ENCODE assay signal across 1 cellular context in genomic region chr6:141158740-141159139, GRCh38.
TF ChIP-seq lines count a peak whose summit lies in the region.

No MANE protein-coding gene starts in this region.

TF ChIP-seq in GM23338, 12 proteins besides CTCF, POLR2A, EP300 and RAD21 (continued from another document):
- TF ChIP-seq REST (IDR thresholded peaks at IDR 0.05; ENCODE audit: unreplicated experiment), result no peak
- TF ChIP-seq STAT1 (IDR thresholded peaks at IDR 0.05; ENCODE audit: unreplicated experiment), result no peak
- TF ChIP-seq ZNF462 (CRISPR knock-in tag; IDR thresholded peaks at IDR 0.05), result no peak
